17 cellular contexts compared by ENCODE assay signal in genomic region chr7:18518555-18518954, GRCh38. TPM values are rescaled to one million over a fixed set of nuclear protein-coding genes. Genes with fewer than 3 reads are reported as not detected.
DNase-seq lines count a peak whose midpoint lies in the region; ATAC-seq and TF ChIP-seq lines count a peak whose summit lies in the region.
"Had no signal": no experiment of that assay in that cellular context is flagged by ENCODE, and none has a peak within 500 bp of the region (broad histone marks: within the 10 kb centered on the region; RNA-seq: fewer than 3 reads in every experiment).

No MANE protein-coding gene starts in this region.

- peak overlapping the region; percentile 41 for H3K4me2 ChIP-seq in OCI-LY1 (ENCODE audit: low read length)

- H3K4me3 ChIP-seq in GM12864 (ENCODE audit: low read depth, low read length) (peak overlapping the region; percentile 37; the same call in 1 of the 2 replicates), OCI-LY1 (ENCODE audit: low read depth, low read length, poor library complexity, severe bottlenecking) (no peak overlapping the region)
- H3K4me3 ChIP-seq: K562, Peyer's patch had no signal

- peaks cover 5% of the 10 kb centered on the region for H3F3A ChIP-seq in OCI-LY1 (ENCODE audit: insufficient read depth, low read length)

- no peak for DNase-seq in GM12864 (ENCODE audit: low read depth)
- no peak for DNase-seq in activated B cell treated with CpG ODN at 0.5 μM for 24 hours
- no peak for DNase-seq in stimulated activated naive B cell treated with anti-CD40 and anti-IgM and Interleukin-4, amounts not matched to agents 10 μg/mL and 1 μg/mL and 100 μg/mL, for 72 hours
- DNase-seq in left colon, result no peak
- no peak for DNase-seq in NCI-H526 treated with DMSO at 0.1 percent for 48 hours (lab: John Stamatoyannopoulos, UW)
- DNase-seq: DMS79 treated with DMSO at 0.1 percent for 48 hours, GDM1, NCI-H1092, NCI-H2227 treated with DMSO at 0.1 percent for 48 hours, Peyer's patch, SIG-M5, T-helper 9 cell had no signal

- H3K27ac Mint-ChIP-seq in activated B cell treated with CpG ODN at 0.5 μM for 24 hours, result peak overlapping the region; percentile 78
- peak overlapping the region; percentile 42 for H3K27ac Mint-ChIP-seq in stimulated activated naive B cell treated with anti-CD40 and anti-IgM and Interleukin-4, amounts not matched to agents 10 μg/mL and 1 μg/mL and 100 μg/mL, for 72 hours

- H3K4me1 ChIP-seq in OCI-LY1 (ENCODE audit: insufficient read depth, low read length, severe bottlenecking), result peaks cover 73% of the 10 kb centered on the region
- H3K4me1 ChIP-seq: Peyer's patch had no signal

- intact Hi-C loops in activated B cell treated with CpG ODN at 0.5 μM for 24 hours (cut with micrococcal nuclease) (no loop called here), left colon (cut with DNase I, micrococcal nuclease) (no loop called here)

- H2AFZ ChIP-seq in OCI-LY1 (ENCODE audit: low read length), result no peak overlapping the region

- no peaks in the 10 kb centered on the region for H3K27me3 Mint-ChIP-seq in activated B cell treated with CpG ODN at 0.5 μM for 24 hours
- H3K27me3 Mint-ChIP-seq in stimulated activated naive B cell treated with anti-CD40 and anti-IgM and Interleukin-4, amounts not matched to agents 10 μg/mL and 1 μg/mL and 100 μg/mL, for 72 hours, result no peaks in the 10 kb centered on the region

- POLR2A ChIA-PET in activated B cell treated with CpG ODN at 0.5 μM for 24 hours (lab: Charles Lee), result interaction anchor here (1.4 to 6.8 kb wide), 3 partner anchors 11 to 21 kb away, joined by 3 to 139 read pairs (median 71); partner anchors contain the start of gene HDAC9

- peak overlapping the region; percentile 3; the same call in 1 of the 2 replicates for H3K9ac ChIP-seq in OCI-LY1 (ENCODE audit: low read length)

- CTCF ChIA-PET in activated B cell treated with CpG ODN at 0.5 μM for 24 hours (lab: Charles Lee), result interaction anchor here (0.5 to 1.9 kb wide), 5 partner anchors 9 to 72 kb away, joined by 3 to 6 read pairs (median 4); no protein-coding TSS in a partner anchor

- no peaks in the 10 kb centered on the region for H3K9me3 ChIP-seq in OCI-LY1 (ENCODE audit: low read length)
- H3K9me3 ChIP-seq: Peyer's patch had no signal

- H3K9me2 ChIP-seq in OCI-LY1 (ENCODE audit: low read depth, low read length), result no peaks in the 10 kb centered on the region

- peak overlapping the region; percentile 49 for H3K4me3 Mint-ChIP-seq in activated B cell treated with CpG ODN at 0.5 μM for 24 hours
- H3K4me3 Mint-ChIP-seq in stimulated activated naive B cell treated with anti-CD40 and anti-IgM and Interleukin-4, amounts not matched to agents 10 μg/mL and 1 μg/mL and 100 μg/mL, for 72 hours, result peak overlapping the region in 1 of 2 donors; percentile 17
- H3K4me3 Mint-ChIP-seq: CD14-positive monocyte had no signal

- H3K9me3 Mint-ChIP-seq in activated B cell treated with CpG ODN at 0.5 μM for 24 hours, result no peaks in the 10 kb centered on the region
- peaks cover 0 to 8% of the 10 kb centered on the region in 2 donors for H3K9me3 Mint-ChIP-seq in stimulated activated naive B cell treated with anti-CD40 and anti-IgM and Interleukin-4, amounts not matched to agents 10 μg/mL and 1 μg/mL and 100 μg/mL, for 72 hours
- H3K9me3 Mint-ChIP-seq: CD14-positive monocyte had no signal

- no peaks in the 10 kb centered on the region for H3K36me3 ChIP-seq in OCI-LY1 (ENCODE audit: insufficient read depth, low read length)
- H3K36me3 ChIP-seq: Peyer's patch had no signal

- TF ChIP-seq CTCF in GM12864 (IDR thresholded peaks at IDR 0.05; ENCODE audit: low read depth, low read length, missing control alignments) (no peak), OCI-LY1 (IDR thresholded peaks at IDR 0.05; ENCODE audit: low read length) (no peak), activated B cell treated with CpG ODN at 0.5 μM for 24 hours (IDR thresholded peaks at IDR 0.05) (no peak)

- peaks cover 15% of the 10 kb centered on the region; the same call in 1 of the 2 replicates for H3K79me2 ChIP-seq in OCI-LY1 (ENCODE audit: insufficient read depth, low read length)

- H3K4me1 Mint-ChIP-seq in activated B cell treated with CpG ODN at 0.5 μM for 24 hours, result peaks cover 78% of the 10 kb centered on the region
- peaks cover 32 to 51% of the 10 kb centered on the region in 2 donors for H3K4me1 Mint-ChIP-seq in stimulated activated naive B cell treated with anti-CD40 and anti-IgM and Interleukin-4, amounts not matched to agents 10 μg/mL and 1 μg/mL and 100 μg/mL, for 72 hours
- H3K4me1 Mint-ChIP-seq: CD14-positive monocyte had no signal

- no peak for ATAC-seq in activated B cell treated with CpG ODN at 0.5 μM for 24 hours (ENCODE audit: low read depth)
- ATAC-seq in stimulated activated naive B cell treated with anti-CD40 and anti-IgM and Interleukin-4, amounts not matched to agents 10 μg/mL and 1 μg/mL and 100 μg/mL, for 72 hours (replicated peaks), result no peak
- ATAC-seq in HG02759 (IDR thresholded peaks at IDR 0.05; ENCODE audit: unreplicated experiment), result no peak
- ATAC-seq in left colon, result no peak
- ATAC-seq: HCT116, K562 had no signal

- H4K20me1 ChIP-seq in OCI-LY1 (ENCODE audit: insufficient read depth, low read length), result no peaks in the 10 kb centered on the region

- H3K27me3 ChIP-seq in OCI-LY1 (ENCODE audit: insufficient read depth, low read length), result no peaks in the 10 kb centered on the region
- H3K27me3 ChIP-seq: Peyer's patch had no signal

- H3K36me3 Mint-ChIP-seq in activated B cell treated with CpG ODN at 0.5 μM for 24 hours (ENCODE audit: low read depth), result peaks cover 16% of the 10 kb centered on the region
- peaks cover 37 to 44% of the 10 kb centered on the region in 2 donors for H3K36me3 Mint-ChIP-seq in stimulated activated naive B cell treated with anti-CD40 and anti-IgM and Interleukin-4, amounts not matched to agents 10 μg/mL and 1 μg/mL and 100 μg/mL, for 72 hours

- peak overlapping the region; percentile 98 for H3K27ac ChIP-seq in OCI-LY1 (ENCODE audit: low read depth, low read length, poor library complexity, severe bottlenecking)

RNA-seq across cellular contexts. Expression of gene HDAC9, which starts 23.0 kb away (rescaled TPM):
- total RNA-seq in activated B cell treated with CpG ODN at 0.5 μM for 24 hours (136 and 149 TPM in 2 replicates), left colon (10 to 100 TPM; 12.3 to 21.7 TPM)
